In the genomic region with DNA sequence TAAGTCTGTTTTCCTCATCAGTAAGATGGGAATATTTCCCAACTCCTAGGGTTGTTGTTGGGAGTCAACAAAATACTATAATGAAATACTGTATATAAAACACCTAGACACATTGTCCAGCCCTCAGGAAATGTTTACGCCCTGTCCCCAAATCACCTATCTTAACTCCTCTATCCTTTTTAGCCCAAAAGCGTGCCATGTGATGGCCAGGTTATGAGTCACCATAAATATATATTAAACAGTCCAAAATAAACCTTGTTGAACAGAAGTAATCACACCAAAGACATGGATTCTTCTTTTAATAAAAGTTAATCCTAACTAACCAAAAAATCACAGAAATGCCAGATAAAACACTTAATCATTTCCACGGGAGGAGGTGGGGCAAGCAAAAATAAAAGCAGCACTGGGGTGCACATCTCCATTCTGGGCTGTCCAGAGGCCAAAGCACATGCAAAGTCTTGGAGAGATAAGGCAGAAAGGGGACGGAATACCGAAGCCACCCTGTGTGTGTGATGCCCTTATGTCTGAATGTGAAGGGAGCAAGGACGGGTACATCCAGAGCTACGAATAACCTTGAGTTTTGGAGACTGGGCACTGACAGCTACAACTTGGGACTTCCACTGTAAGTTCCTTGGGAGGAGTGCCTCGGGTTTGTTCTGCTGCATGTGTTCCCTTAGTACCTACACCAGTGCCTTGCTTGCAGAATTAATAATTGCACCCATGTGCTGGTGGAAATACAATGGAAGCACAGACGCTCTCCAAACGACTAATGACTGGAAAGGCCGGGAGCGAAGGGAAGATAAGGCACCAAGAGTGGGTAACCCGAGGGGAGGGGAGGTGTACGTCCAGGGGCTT, we compare ENCODE assay signal across 8 cellular contexts. TPM values are rescaled to one million over a fixed set of nuclear protein-coding genes. Genes with fewer than 3 reads are reported as not detected.
A peak's percentile ranks its signal among the peaks of the same experiment; 100 is the strongest.
DNase-seq lines count a peak whose midpoint lies in the region; ATAC-seq, FAIRE-seq and TF ChIP-seq lines count a peak whose summit lies in the region.

No MANE protein-coding gene starts in this region.

- H3K4me1 Mint-ChIP-seq in astrocyte (ENCODE audit: low read depth, unreplicated experiment), result peaks cover 31% of the 10 kb centered on the region

- H3K27me3 ChIP-seq in right atrium auricular region, result no peaks in the 10 kb centered on the region
- no peaks in the 10 kb centered on the region for H3K27me3 ChIP-seq in astrocyte (ENCODE audit: insufficient read depth, low read length)
- H3K27me3 ChIP-seq in lung (ENCODE audit: control insufficient read depth, insufficient read depth), result no peaks in the 10 kb centered on the region
- no peaks in the 10 kb centered on the region for H3K27me3 ChIP-seq in uterus

- FAIRE-seq in astrocyte (lab: Jason Lieb, UNC) (no peak), HTR-8/SVneo (lab: Jason Lieb, UNC) (no peak)

- TF ChIP-seq CTCF in right atrium auricular region (IDR thresholded peaks at IDR 0.05), result no peak
- no peak for TF ChIP-seq CTCF in astrocyte (IDR thresholded peaks at IDR 0.05; ENCODE audit: insufficient read depth, low read depth, low read length)
- TF ChIP-seq CTCF in lung (IDR thresholded peaks at IDR 0.05; ENCODE audit: control extremely low read depth, extremely low read depth), result no peak
- TF ChIP-seq CTCF in uterus (IDR thresholded peaks at IDR 0.05), result no peak

- peak overlapping the region; percentile 99 for H3K4me3 Mint-ChIP-seq in astrocyte (ENCODE audit: unreplicated experiment)

- peak overlapping the region; percentile 18 for H2AFZ ChIP-seq in astrocyte (ENCODE audit: low read depth, low read length)

- H3K36me3 Mint-ChIP-seq in astrocyte (ENCODE audit: low read depth, unreplicated experiment), result peaks cover 3% of the 10 kb centered on the region

- peaks cover 0 to 42% of the 10 kb centered on the region in 2 donors for H3K4me1 ChIP-seq in right atrium auricular region
- H3K4me1 ChIP-seq in astrocyte (ENCODE audit: insufficient read depth, low read length), result peaks cover 15% of the 10 kb centered on the region
- H3K4me1 ChIP-seq in lung (ENCODE audit: control insufficient read depth in 2 of 2, insufficient read depth in 2 of 2, low read length in 2 of 2), result peaks cover 5 to 15% of the 10 kb centered on the region in 2 donors
- peaks cover 0 to 4% of the 10 kb centered on the region in 2 donors for H3K4me1 ChIP-seq in uterus

- peaks cover 56% of the 10 kb centered on the region for H3K79me2 ChIP-seq in astrocyte (ENCODE audit: insufficient read depth, low read length)

- H3K4me3 ChIP-seq in right atrium auricular region (peak overlapping the region; percentile 88 to 90), astrocyte (ENCODE audit: insufficient read depth, low read depth, low read length) (peak overlapping the region; percentile 99), lung (peak overlapping the region; percentile 95), uterus (peak overlapping the region; percentile 81 to 97)

- H3K4me2 ChIP-seq in astrocyte (ENCODE audit: low read length), result peak overlapping the region; percentile 98

- H3K27me3 Mint-ChIP-seq in astrocyte (ENCODE audit: low read depth, unreplicated experiment), result no peaks in the 10 kb centered on the region

- DNase-seq in right atrium auricular region (ENCODE audit: low spot score) (no peak), left cardiac atrium (no peak), astrocyte (ENCODE audit: low read depth) (no peak), lung (ENCODE audit: low spot score) (no peak), uterus (no peak), HTR-8/SVneo (ENCODE audit: insufficient read length, low spot score) (no peak)

- 13 to 22% methylated on average over 14 of the region's 14 CpGs for WGBS in lung, 2 donors

- peak overlapping the region; percentile 91 for H3K9ac ChIP-seq in astrocyte (ENCODE audit: low read length)

- H4K20me1 ChIP-seq in astrocyte (ENCODE audit: insufficient read depth, low read length), result peaks cover 52% of the 10 kb centered on the region

- H3K36me3 ChIP-seq in right atrium auricular region (peaks cover 9% of the 10 kb centered on the region), astrocyte (ENCODE audit: insufficient read depth, low read length) (peaks cover 9% of the 10 kb centered on the region), lung (ENCODE audit: control insufficient read depth in 2 of 2, insufficient read depth in 2 of 2, low read length in 2 of 2) (peaks cover 5 to 6% of the 10 kb centered on the region in 2 donors), uterus (no peaks in the 10 kb centered on the region)

- H3K9me3 ChIP-seq in right atrium auricular region, result no peaks in the 10 kb centered on the region
- H3K9me3 ChIP-seq in astrocyte (ENCODE audit: insufficient read depth, low read depth, low read length), result no peaks in the 10 kb centered on the region
- H3K9me3 ChIP-seq in lung (ENCODE audit: control insufficient read depth in 2 of 2, insufficient read depth in 1 of 2, low read length in 1 of 2), result no peaks in the 10 kb centered on the region
- H3K9me3 ChIP-seq in uterus, result no peaks in the 10 kb centered on the region

- no peak for TF ChIP-seq POLR2A in uterus (IDR thresholded peaks at IDR 0.05)

- peak overlapping the region; percentile 95 for H3K27ac Mint-ChIP-seq in astrocyte (ENCODE audit: unreplicated experiment)

- intact Hi-C loops in left cardiac atrium (cut with DNase I) (loop anchor here in 1 of 2 donors (5.0 to 10.0 kb wide), 2 partner anchors 47 to 50 kb away; partner anchors contain the start of gene PATL1), uterus (cut with DNase I; ENCODE audit: low total_unique reads) (loop anchor here (10.0 kb wide), 1 partner anchor 50 kb away; the partner anchor contains the start of gene PATL1)

- H3K9me3 Mint-ChIP-seq in astrocyte (ENCODE audit: unreplicated experiment), result no peaks in the 10 kb centered on the region

- H3K27ac ChIP-seq in right atrium auricular region (peak overlapping the region; percentile 91), astrocyte (ENCODE audit: low read depth, low read length) (peak overlapping the region; percentile 71), lung (ENCODE audit: low read depth in 1 of 2, low read length in 1 of 2) (peak overlapping the region; percentile 96 to 98), uterus (peak overlapping the region; percentile 90 to 99)

- ATAC-seq in left cardiac atrium (no peak), lung (ENCODE audit: insufficient read depth, low FRiP score) (no peak), GM19397 (IDR thresholded peaks at IDR 0.05; ENCODE audit: unreplicated experiment) (no peak), HG03108 (IDR thresholded peaks at IDR 0.05; ENCODE audit: unreplicated experiment) (no peak)

RNA-seq across cellular contexts. Expression of gene OSBP, which starts 1.1 kb away (rescaled TPM):
- total RNA-seq in right atrium auricular region (10 to 100 TPM; 24.8 to 25.7 TPM), left cardiac atrium (10 to 100 TPM; 31.7 to 37.8 TPM), astrocyte (48.6 and 52.0 TPM in 2 replicates), lung (10 to 100 TPM; 39.1 to 41.9 TPM), uterus (10 to 100 TPM; 27.4 to 51.0 (median 41.9) TPM)
- 10 to 100 TPM; 12.0 to 21.2 TPM for polyA plus RNA-seq in lung

RNA-seq across cellular contexts. Expression of gene PATL1, which starts 54.3 kb away (rescaled TPM):
- 10 to 100 TPM; 13.2 to 22.1 TPM for total RNA-seq in right atrium auricular region
- 10 to 100 TPM; 21.6 to 28.2 TPM for total RNA-seq in left cardiac atrium
- 37.3 and 38.1 TPM in 2 replicates for total RNA-seq in astrocyte
- 10 to 100 TPM; 23.1 to 29.3 TPM for total RNA-seq in lung
- 10 to 100 TPM; 12.8 to 28.8 TPM for polyA plus RNA-seq in lung
- 10 to 100 TPM in 2 of 4 donors, 1 to 10 TPM in 2; 3.5 to 43.0 (median 17.3) TPM for total RNA-seq in uterus
